1 cellular context compared by ENCODE assay signal in genomic region chr16:23319861-23320615, GRCh38.
TF ChIP-seq lines count a peak whose summit lies in the region.

No MANE protein-coding gene starts in this region.

TF ChIP-seq in K562, 482 proteins besides CTCF, POLR2A, EP300 and RAD21 (continued from another document):
- TF ChIP-seq ZBTB34 (CRISPR knock-in tag; IDR thresholded peaks at IDR 0.05) (no peak), PRMT5 (CRISPR knock-in tag; IDR thresholded peaks at IDR 0.05) (no peak)
